In genomic region chr6:63533026-63533425, GRCh38 we compare ENCODE assay signal across 28 cellular contexts.
"Had no signal": no experiment of that assay in that cellular context is flagged by ENCODE, and none has a peak within 500 bp of the region (broad histone marks: within the 10 kb centered on the region; RNA-seq: fewer than 3 reads in every experiment).

No MANE protein-coding gene starts in this region.

- H3K27ac ChIP-seq: colonic mucosa, coronary artery, dorsolateral prefrontal cortex, epithelial cell of prostate, esophagus muscularis mucosa, esophagus squamous epithelium, foreskin keratinocyte, gastrocnemius medialis, gastroesophageal sphincter, heart left ventricle, heart right ventricle had no signal

- H3K36me3 ChIP-seq: colonic mucosa, esophagus muscularis mucosa, esophagus squamous epithelium, gastrocnemius medialis, gastroesophageal sphincter, heart left ventricle, heart right ventricle had no signal

- FAIRE-seq: colon, endometrium, endothelial cell of umbilical vein, frontal cortex had no signal

- H3K27me3 ChIP-seq: colonic mucosa, esophagus muscularis mucosa, esophagus squamous epithelium, foreskin keratinocyte, gastrocnemius medialis, gastroesophageal sphincter, heart left ventricle, heart right ventricle had no signal

- H3K4me3 ChIP-seq: colonic mucosa, coronary artery, dorsolateral prefrontal cortex, esophagus muscularis mucosa, esophagus squamous epithelium, gastrocnemius medialis, gastroesophageal sphincter, heart left ventricle, heart right ventricle had no signal

- H3K9me3 ChIP-seq: colonic mucosa, esophagus muscularis mucosa, esophagus squamous epithelium, gastrocnemius medialis, gastroesophageal sphincter, heart left ventricle, heart right ventricle had no signal

- H3K4me1 ChIP-seq: colonic mucosa, heart left ventricle had no signal

- DNase-seq: colonic mucosa; cortex of kidney; dermis blood vessel endothelial cell; dorsolateral prefrontal cortex; effector CD4-positive, alpha-beta T cell; effector CD8-positive, alpha-beta T cell; effector memory CD4-positive, alpha-beta T cell; effector memory CD8-positive, alpha-beta T cell; endodermal cell; erythroblast; esophagus squamous epithelium; foreskin fibroblast; foreskin keratinocyte; foreskin melanocyte; gastrocnemius medialis; glutamatergic neuron; head of caudate nucleus; heart left ventricle; heart right ventricle had no signal

- ATAC-seq: effector memory CD8-positive, alpha-beta T cell; esophagus mucosa; foreskin keratinocyte; gastrocnemius medialis; gastroesophageal sphincter; heart left ventricle; heart right ventricle had no signal
